24 cellular contexts compared by ENCODE assay signal in genomic region chr12:64571346-64571745, GRCh38. TPM values are rescaled to one million over a fixed set of nuclear protein-coding genes. Genes with fewer than 3 reads are reported as not detected.
DNase-seq lines count a peak whose midpoint lies in the region; ATAC-seq and TF ChIP-seq lines count a peak whose summit lies in the region.
"Had no signal": no experiment of that assay in that cellular context is flagged by ENCODE, and none has a peak within 500 bp of the region (broad histone marks: within the 10 kb centered on the region; RNA-seq: fewer than 3 reads in every experiment).

No MANE protein-coding gene starts in this region.

- no peak for DNase-seq in activated CD4-positive, alpha-beta T cell treated with anti-CD3 and anti-CD28 coated beads for 36 hours
- DNase-seq in activated CD4-positive, alpha-beta T cell treated with anti-CD3 and anti-CD28 coated beads for 48 hours: no peak
- DNase-seq in GM23338 (ENCODE audit: low spot score): no peak
- DNase-seq in RPMI8226: peak; percentile 83
- DNase-seq in mucosa of descending colon: peak in 1 of 3 donors; percentile 33
- DNase-seq: activated CD4-positive, alpha-beta T cell treated with anti-CD3 and anti-CD28 coated beads, Interleukin-2, amount 50 U/mL, for 48 hours; activated effector memory CD4-positive, alpha-beta T cell treated with anti-CD3 and anti-CD28 coated beads, Interleukin-2, amount 50 U/mL, for 16 hours; adrenal gland; AML-193; brain microvascular endothelial cell; Caco-2; effector memory CD8-positive, alpha-beta T cell; foreskin keratinocyte; heart right ventricle; NCI-H1092; NCI-H2107; NCI-H510A; WERI-Rb-1 had no signal

- peaks cover 11% of the 10 kb centered on the region for H3K4me1 ChIP-seq in GM23338 (ENCODE audit: insufficient read depth)
- peaks cover 20% of the 10 kb centered on the region for H3K4me1 ChIP-seq in mucosa of descending colon (ENCODE audit: low read depth)
- H3K4me1 ChIP-seq: Caco-2, foreskin keratinocyte had no signal

- H3F3A ChIP-seq in GM23338 (replicated peaks; ENCODE audit: low read depth): no peaks in the 10 kb centered on the region

- H3K4me3 ChIP-seq in GM23338: no peak overlapping the region
- no peak overlapping the region for H3K4me3 ChIP-seq in mucosa of descending colon
- H3K4me3 ChIP-seq: adrenal gland, HAP-1, heart right ventricle, SK-N-MC had no signal

- no peaks in the 10 kb centered on the region for H3K9me2 ChIP-seq in GM23338 (ENCODE audit: insufficient read depth)

- peak overlapping the region; percentile 52; the same call in 1 of the 2 replicates for H2AFZ ChIP-seq in GM23338

- TF ChIP-seq CTCF in GM23338 (conservative IDR thresholded peaks at IDR 0.05; ENCODE audit: low read depth in 2 of 2): no peak
- TF ChIP-seq CTCF in mucosa of descending colon (IDR thresholded peaks at IDR 0.05): no peak

- no peaks in the 10 kb centered on the region for H3K36me3 Mint-ChIP-seq in activated CD4-positive, alpha-beta T cell treated with anti-CD3 and anti-CD28 coated beads for 36 hours (ENCODE audit: low read depth)
- H3K36me3 Mint-ChIP-seq in GM23338 (ENCODE audit: low read depth): peaks cover 3% of the 10 kb centered on the region; the same call in 1 of the 3 replicates

- no peaks in the 10 kb centered on the region for H3K27me3 ChIP-seq in GM23338 (ENCODE audit: insufficient read depth)
- H3K27me3 ChIP-seq: adrenal gland, brain microvascular endothelial cell, heart right ventricle had no signal

- H3K9me3 Mint-ChIP-seq in activated CD4-positive, alpha-beta T cell treated with anti-CD3 and anti-CD28 coated beads for 36 hours (ENCODE audit: low read depth): no peaks in the 10 kb centered on the region
- H3K9me3 Mint-ChIP-seq in GM23338: peaks cover 20% of the 10 kb centered on the region
- H3K9me3 Mint-ChIP-seq: effector memory CD8-positive, alpha-beta T cell; memory B cell had no signal

- no peak overlapping the region for H3K4me3 Mint-ChIP-seq in activated CD4-positive, alpha-beta T cell treated with anti-CD3 and anti-CD28 coated beads for 36 hours
- H3K4me3 Mint-ChIP-seq in GM23338: no peak overlapping the region
- H3K4me3 Mint-ChIP-seq: effector memory CD8-positive, alpha-beta T cell; memory B cell had no signal

- peaks cover 13% of the 10 kb centered on the region for H3K9me3 ChIP-seq in mucosa of descending colon

- no peaks in the 10 kb centered on the region for H3K27me3 Mint-ChIP-seq in activated CD4-positive, alpha-beta T cell treated with anti-CD3 and anti-CD28 coated beads for 36 hours
- peaks cover 10% of the 10 kb centered on the region for H3K27me3 Mint-ChIP-seq in GM23338 (ENCODE audit: insufficient read depth, low read depth, poor library complexity)
- H3K27me3 Mint-ChIP-seq: memory B cell had no signal

- H3K36me3 ChIP-seq in GM23338 (ENCODE audit: insufficient read depth): peaks cover 10% of the 10 kb centered on the region; the same call in 1 of the 2 replicates
- H3K36me3 ChIP-seq in mucosa of descending colon (ENCODE audit: low read depth): no peaks in the 10 kb centered on the region
- H3K36me3 ChIP-seq: adrenal gland, brain microvascular endothelial cell, HAP-1, heart right ventricle, WERI-Rb-1 had no signal

- CTCF ChIA-PET in activated CD4-positive, alpha-beta T cell treated with anti-CD3 and anti-CD28 coated beads for 36 hours (lab: Charles Lee): interaction anchor here (0.6 to 6.0 kb wide), 6 partner anchors 10 to 139 kb away, joined by 3 to 25 read pairs (median 5); no protein-coding TSS in a partner anchor

- ATAC-seq in activated CD4-positive, alpha-beta T cell treated with anti-CD3 and anti-CD28 coated beads for 36 hours: peak; percentile 44
- ATAC-seq in GM23338 (no peak), mucosa of descending colon (peak; percentile 48), HG02973 (IDR thresholded peaks at IDR 0.05; ENCODE audit: unreplicated experiment) (no peak), HG02763 (IDR thresholded peaks at IDR 0.05; ENCODE audit: unreplicated experiment) (no peak), HG03354 (IDR thresholded peaks at IDR 0.05; ENCODE audit: poor library complexity, severe bottlenecking, unreplicated experiment) (no peak)
- ATAC-seq: effector memory CD8-positive, alpha-beta T cell; foreskin keratinocyte; heart right ventricle had no signal

- H3K27ac Mint-ChIP-seq in activated CD4-positive, alpha-beta T cell treated with anti-CD3 and anti-CD28 coated beads for 36 hours: peak overlapping the region; percentile 30
- H3K27ac Mint-ChIP-seq in GM23338: no peak overlapping the region
- H3K27ac Mint-ChIP-seq: effector memory CD8-positive, alpha-beta T cell; memory B cell had no signal

- POLR2A ChIA-PET in activated CD4-positive, alpha-beta T cell treated with anti-CD3 and anti-CD28 coated beads for 36 hours (lab: Charles Lee): interaction anchor here (0.6 to 1.4 kb wide), 2 partner anchors 12 to 276 kb away, joined by 4 read pairs; no protein-coding TSS in a partner anchor

- intact Hi-C loops in activated CD4-positive, alpha-beta T cell treated with anti-CD3 and anti-CD28 coated beads for 36 hours (cut with DNase I, micrococcal nuclease): no loop called here
- intact Hi-C loops in mucosa of descending colon (cut with DNase I, micrococcal nuclease): no loop called here

- no peaks in the 10 kb centered on the region for H4K20me1 ChIP-seq in GM23338 (replicated peaks; ENCODE audit: insufficient read depth)

- no peaks in the 10 kb centered on the region for H3K79me2 ChIP-seq in GM23338 (replicated peaks; ENCODE audit: insufficient read depth)

- no peak overlapping the region for H3K27ac ChIP-seq in GM23338 (ENCODE audit: low read depth)
- H3K27ac ChIP-seq: adrenal gland, brain microvascular endothelial cell, foreskin keratinocyte, SK-N-MC, WERI-Rb-1 had no signal

- H3K4me1 Mint-ChIP-seq in activated CD4-positive, alpha-beta T cell treated with anti-CD3 and anti-CD28 coated beads for 36 hours: peaks cover 28% of the 10 kb centered on the region
- peaks cover 16% of the 10 kb centered on the region for H3K4me1 Mint-ChIP-seq in GM23338
- H3K4me1 Mint-ChIP-seq: memory B cell had no signal

- H3K4me2 ChIP-seq in GM23338: no peak overlapping the region

TF ChIP-seq in GM23338, 12 proteins besides CTCF, POLR2A, EP300 and RAD21 (continues in another document):
- TF ChIP-seq ZNF114 (CRISPR knock-in tag; IDR thresholded peaks at IDR 0.05) (no peak), JUNB (IDR thresholded peaks at IDR 0.05; ENCODE audit: unreplicated experiment) (no peak), NANOG (IDR thresholded peaks at IDR 0.05; ENCODE audit: borderline replicate concordance) (no peak), STAT1 (IDR thresholded peaks at IDR 0.05; ENCODE audit: unreplicated experiment) (no peak), EZH2 (IDR thresholded peaks at IDR 0.05; ENCODE audit: low read depth, unreplicated experiment) (no peak), ETS1 (IDR thresholded peaks at IDR 0.05) (no peak), CREB1 (CRISPR knock-in tag; IDR thresholded peaks at IDR 0.05; ENCODE audit: low read depth) (no peak), EZH2phosphoT487 (IDR thresholded peaks at IDR 0.05; ENCODE audit: unreplicated experiment) (no peak), ZNF331 (CRISPR knock-in tag; IDR thresholded peaks at IDR 0.05; ENCODE audit: low read depth) (no peak), POLR2AphosphoS5 (IDR thresholded peaks at IDR 0.05; ENCODE audit: low read depth) (no peak)

RNA-seq across cellular contexts. Expression of gene RASSF3, which starts 38.9 kb away (rescaled TPM):
- 10 to 100 TPM; 38.0 to 39.0 TPM for total RNA-seq in activated CD4-positive, alpha-beta T cell treated with anti-CD3 and anti-CD28 coated beads for 36 hours
- total RNA-seq in GM23338 (2014; rRNA removed; shearing (Covaris generic)): 39.6 and 48.1 TPM in 2 replicates
- 20.6 and 21.3 TPM in 2 replicates for polyA plus RNA-seq in GM23338 (2016; fragmentation: Nextera tagmentation; extraction: Ambion mirVana)
- 100 to 1,000 TPM in 1 of 3 donors, 10 to 100 TPM in 2; 88.0 to 331 (median 90.2) TPM for total RNA-seq in mucosa of descending colon

Comparison
In these comparisons a context has a peak if more than half of its experiments do, and no peak if none do; other contexts are left out.
1. ATAC-seq: peak in activated CD4-positive, alpha-beta T cell treated with anti-CD3 and anti-CD28 coated beads for 36 hours (single experiment) and mucosa of descending colon (single experiment); none in GM23338 (single experiment), HG02973 (single experiment), HG02763 (single experiment) and HG03354 (single experiment).